In the genomic region with DNA sequence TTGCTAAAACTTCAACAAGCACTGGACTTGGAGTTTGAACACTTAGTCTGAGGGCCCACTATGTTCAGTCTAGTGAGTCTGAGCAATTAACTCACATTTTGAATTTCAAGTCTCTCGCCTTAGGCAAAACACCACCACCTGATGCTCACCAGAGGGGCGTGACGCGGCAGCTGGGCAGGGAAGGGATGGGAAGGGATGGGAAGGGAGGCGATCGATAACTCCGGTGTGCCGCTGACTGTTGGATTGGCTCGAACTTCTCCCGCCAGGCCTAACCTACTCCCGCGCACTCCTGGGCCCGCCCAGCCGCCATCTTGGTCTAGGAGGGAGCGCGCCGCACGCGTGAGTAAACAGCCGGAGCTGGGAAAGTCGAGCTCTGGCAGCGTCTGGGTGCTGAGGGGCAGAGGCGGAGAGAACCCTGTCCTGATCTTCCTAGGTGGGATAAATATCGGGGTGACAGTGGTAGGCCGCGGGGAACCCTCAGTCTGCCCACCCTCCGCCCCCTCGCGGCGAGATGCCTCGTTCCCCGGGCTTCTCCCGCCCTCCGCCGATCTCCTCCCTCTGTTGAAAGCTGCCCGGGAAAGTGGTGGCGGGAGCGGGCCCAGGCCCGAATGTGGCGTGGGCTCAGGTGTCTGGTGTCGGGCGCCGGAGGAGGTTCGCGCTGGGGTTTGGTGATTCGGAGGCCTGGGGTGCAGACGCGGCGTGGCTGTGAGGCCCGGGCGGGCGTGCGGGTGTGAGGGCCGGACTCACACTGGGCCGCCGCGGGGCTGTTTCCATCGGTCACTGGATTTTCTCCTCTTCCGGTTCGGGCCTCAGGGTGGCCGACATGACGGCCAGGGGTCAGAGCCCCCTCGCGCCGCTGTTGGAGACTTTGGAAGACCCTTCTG, we compare ENCODE assay signal across 8 cellular contexts. TPM values are rescaled to one million over a fixed set of nuclear protein-coding genes. Genes with fewer than 3 reads are reported as not detected.
DNase-seq lines count a peak whose midpoint lies in the region; ATAC-seq lines count a peak whose summit lies in the region.

A gene with protein sequence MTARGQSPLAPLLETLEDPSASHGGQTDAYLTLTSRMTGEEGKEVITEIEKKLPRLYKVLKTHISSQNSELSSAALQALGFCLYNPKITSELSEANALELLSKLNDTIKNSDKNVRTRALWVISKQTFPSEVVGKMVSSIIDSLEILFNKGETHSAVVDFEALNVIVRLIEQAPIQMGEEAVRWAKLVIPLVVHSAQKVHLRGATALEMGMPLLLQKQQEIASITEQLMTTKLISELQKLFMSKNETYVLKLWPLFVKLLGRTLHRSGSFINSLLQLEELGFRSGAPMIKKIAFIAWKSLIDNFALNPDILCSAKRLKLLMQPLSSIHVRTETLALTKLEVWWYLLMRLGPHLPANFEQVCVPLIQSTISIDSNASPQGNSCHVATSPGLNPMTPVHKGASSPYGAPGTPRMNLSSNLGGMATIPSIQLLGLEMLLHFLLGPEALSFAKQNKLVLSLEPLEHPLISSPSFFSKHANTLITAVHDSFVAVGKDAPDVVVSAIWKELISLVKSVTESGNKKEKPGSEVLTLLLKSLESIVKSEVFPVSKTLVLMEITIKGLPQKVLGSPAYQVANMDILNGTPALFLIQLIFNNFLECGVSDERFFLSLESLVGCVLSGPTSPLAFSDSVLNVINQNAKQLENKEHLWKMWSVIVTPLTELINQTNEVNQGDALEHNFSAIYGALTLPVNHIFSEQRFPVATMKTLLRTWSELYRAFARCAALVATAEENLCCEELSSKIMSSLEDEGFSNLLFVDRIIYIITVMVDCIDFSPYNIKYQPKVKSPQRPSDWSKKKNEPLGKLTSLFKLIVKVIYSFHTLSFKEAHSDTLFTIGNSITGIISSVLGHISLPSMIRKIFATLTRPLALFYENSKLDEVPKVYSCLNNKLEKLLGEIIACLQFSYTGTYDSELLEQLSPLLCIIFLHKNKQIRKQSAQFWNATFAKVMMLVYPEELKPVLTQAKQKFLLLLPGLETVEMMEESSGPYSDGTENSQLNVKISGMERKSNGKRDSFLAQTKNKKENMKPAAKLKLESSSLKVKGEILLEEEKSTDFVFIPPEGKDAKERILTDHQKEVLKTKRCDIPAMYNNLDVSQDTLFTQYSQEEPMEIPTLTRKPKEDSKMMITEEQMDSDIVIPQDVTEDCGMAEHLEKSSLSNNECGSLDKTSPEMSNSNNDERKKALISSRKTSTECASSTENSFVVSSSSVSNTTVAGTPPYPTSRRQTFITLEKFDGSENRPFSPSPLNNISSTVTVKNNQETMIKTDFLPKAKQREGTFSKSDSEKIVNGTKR (N-terminal part only) (plus strand): TSS at position 302 of the 884 bp plus-strand sequence. CDS start 522 bp downstream, at position 824.

- DNase-seq in Caki2 (ENCODE audit: low read depth): peak; percentile 95
- DNase-seq in HT1080 (ENCODE audit: low read depth): peak; percentile 97
- peak; percentile 84 for DNase-seq in NOMO-1 treated with dmso at 0.1 percent for 144 hours (lab: John Stamatoyannopoulos, UW; ENCODE audit: unreplicated experiment)
- DNase-seq in activated CD8-positive, alpha-beta memory T cell treated with anti-CD3 and anti-CD28 coated beads for 48 hours (ENCODE audit: low read depth in 2 of 3, low spot score in 2 of 3): peak; percentile 54 to 66 (median 55)
- DNase-seq in mesenteric fat pad (ENCODE audit: low spot score): peak; percentile 95
- DNase-seq in stimulated activated CD8-positive, alpha-beta memory T cell treated with anti-CD3 and anti-CD28 coated beads, Interleukin-15, amount 100 ng/mL, for 24 hours (ENCODE audit: low read depth): peak; percentile 54

- H3K4me3 ChIP-seq in endocrine pancreas (ENCODE audit: control insufficient read depth, insufficient read depth, low read length): peak within 1 kb of the TSS; percentile 87

- peak; percentile 94 for ATAC-seq in GM21360 (IDR thresholded peaks at IDR 0.05; ENCODE audit: unreplicated experiment)

- peaks cover 4% of the 10 kb centered on the region for H3K4me1 ChIP-seq in endocrine pancreas (ENCODE audit: control insufficient read depth, insufficient read depth, low read length)

- in situ Hi-C loops in Caki2 (cut with HindIII; ENCODE audit: low pct_unique_long_range_greater_than_20kb, low sequenced_read_pairs): no loop called here

- peak within 1 kb of the TSS; percentile 97 for H3K9ac ChIP-seq in endocrine pancreas (ENCODE audit: control insufficient read depth, insufficient read depth, low read length)

- no peaks in the 10 kb centered on the region for H3K27me3 ChIP-seq in endocrine pancreas (ENCODE audit: control insufficient read depth, insufficient read depth, low read length)

- H3K9me3 ChIP-seq in endocrine pancreas (ENCODE audit: control insufficient read depth, low read length): no peaks in the 10 kb centered on the region

- H3K36me3 ChIP-seq in endocrine pancreas (ENCODE audit: control insufficient read depth, insufficient read depth, low read length): no peaks in the 10 kb centered on the region

RNA-seq across cellular contexts. Expression of the gene that starts here (rescaled TPM):
- total RNA-seq in Caki2 (2014; rRNA removed; shearing (Covaris generic); ENCODE audit: low replicate concordance): 13.5 and 18.9 TPM in 2 replicates
- total RNA-seq in HT1080 (2014; rRNA removed; shearing (Covaris generic)): 28.3 and 33.2 TPM in 2 replicates
- 8.0 and 8.4 TPM in 2 replicates for polyA plus RNA-seq in HT1080 (2015; cell fraction: cytosol; rRNA removed)
- 34.6 and 36.7 TPM in 2 replicates for polyA plus RNA-seq in HT1080 (2015; cell fraction: nucleus; rRNA removed)
- total RNA-seq in mesenteric fat pad: 33.8 TPM

Comparison
In these comparisons a context has a peak if more than half of its experiments do, and no peak if none do; other contexts are left out.
1. Peak in every context shown above with its lines: DNase-seq, ATAC-seq and H3K4me3 ChIP-seq.